Comparison of ENCODE assay signal across 19 cellular contexts in genomic region chr1:89863165-89863835, GRCh38. TPM values are rescaled to one million over a fixed set of nuclear protein-coding genes. Genes with fewer than 3 reads are reported as not detected.
A peak's percentile ranks its signal among the peaks of the same experiment; 100 is the strongest.
DNase-seq lines count a peak whose midpoint lies in the region; ATAC-seq lines count a peak whose summit lies in the region.
"Had no signal": no experiment of that assay in that cellular context is flagged by ENCODE, and none has a peak within 500 bp of the region (broad histone marks: within the 10 kb centered on the region; RNA-seq: fewer than 3 reads in every experiment).

No MANE protein-coding gene starts in this region.

- H3K27me3 Mint-ChIP-seq in activated CD4-positive, alpha-beta T cell treated with anti-CD3 and anti-CD28 coated beads, Interleukin-2, amount 10 ng/mL, durations not matched to agents 7 days and 5 days = no peaks in the 10 kb centered on the region
- H3K27me3 Mint-ChIP-seq in central memory CD8-positive, alpha-beta T cell = no peaks in the 10 kb centered on the region

- intact Hi-C loops in sciatic nerve (cut with DNase I) = no loop called here

- H3K9me3 Mint-ChIP-seq in activated CD4-positive, alpha-beta T cell treated with anti-CD3 and anti-CD28 coated beads, Interleukin-2, amount 10 ng/mL, durations not matched to agents 7 days and 5 days = no peaks in the 10 kb centered on the region
- no peaks in the 10 kb centered on the region for H3K9me3 Mint-ChIP-seq in central memory CD8-positive, alpha-beta T cell

- peak overlapping the region; percentile 26 for H3K4me3 Mint-ChIP-seq in activated CD4-positive, alpha-beta T cell treated with anti-CD3 and anti-CD28 coated beads, Interleukin-2, amount 10 ng/mL, durations not matched to agents 7 days and 5 days
- H3K4me3 Mint-ChIP-seq in central memory CD8-positive, alpha-beta T cell = peak overlapping the region; percentile 25

- H3K36me3 Mint-ChIP-seq in activated CD4-positive, alpha-beta T cell treated with anti-CD3 and anti-CD28 coated beads, Interleukin-2, amount 10 ng/mL, durations not matched to agents 7 days and 5 days (ENCODE audit: low read depth) = peaks cover 64% of the 10 kb centered on the region
- peaks cover 9% of the 10 kb centered on the region for H3K36me3 Mint-ChIP-seq in central memory CD8-positive, alpha-beta T cell (ENCODE audit: insufficient read depth)

- POLR2A ChIA-PET in activated CD4-positive, alpha-beta T cell treated with anti-CD3 and anti-CD28 coated beads, Interleukin-2, amount 10 ng/mL, durations not matched to agents 7 days and 5 days (lab: Charles Lee) = no interaction called here

- peak overlapping the region; percentile 86 for H3K27ac Mint-ChIP-seq in activated CD4-positive, alpha-beta T cell treated with anti-CD3 and anti-CD28 coated beads, Interleukin-2, amount 10 ng/mL, durations not matched to agents 7 days and 5 days
- peak overlapping the region; percentile 4 for H3K27ac Mint-ChIP-seq in central memory CD8-positive, alpha-beta T cell (ENCODE audit: low read depth)

- CTCF ChIA-PET in activated CD4-positive, alpha-beta T cell treated with anti-CD3 and anti-CD28 coated beads, Interleukin-2, amount 10 ng/mL, durations not matched to agents 7 days and 5 days (lab: Charles Lee) = interaction anchor here (0.6 to 1.6 kb wide), 3 partner anchors 20 to 151 kb away, joined by 3 to 5 read pairs (median 4); no protein-coding TSS in a partner anchor

- H3K27ac ChIP-seq in caudate nucleus (ENCODE audit: low read depth, low read length) = no peak overlapping the region
- H3K27ac ChIP-seq: ascending aorta, thyroid gland, VCaP had no signal

- H3K4me1 Mint-ChIP-seq in activated CD4-positive, alpha-beta T cell treated with anti-CD3 and anti-CD28 coated beads, Interleukin-2, amount 10 ng/mL, durations not matched to agents 7 days and 5 days = peaks cover 42% of the 10 kb centered on the region
- peaks cover 27% of the 10 kb centered on the region for H3K4me1 Mint-ChIP-seq in central memory CD8-positive, alpha-beta T cell

- ATAC-seq in central memory CD8-positive, alpha-beta T cell (replicated peaks; ENCODE audit: extremely low read depth, poor library complexity, severe bottlenecking) = no peak
- ATAC-seq in sciatic nerve = peak; percentile 28
- ATAC-seq: K562, SK-N-SH treated with all-trans-retinoic acid at 6 μM for 48 hours had no signal

- DNase-seq in activated CD4-positive, alpha-beta T cell treated with anti-CD3 and anti-CD28 coated beads, Interleukin-2, amount 10 ng/mL, durations not matched to agents 7 days and 5 days = no peak
- no peak for DNase-seq in activated CD4-positive, alpha-beta T cell treated with anti-CD3 and anti-CD28 coated beads, Interleukin-2, amount 50 U/mL, for 48 hours
- DNase-seq in NAMALWA (ENCODE audit: low spot score) (peak; percentile 30), sciatic nerve (ENCODE audit: low spot score) (no peak), caudate nucleus (lab: John Stamatoyannopoulos, UW) (no peak), midbrain (lab: John Stamatoyannopoulos, UW) (no peak), SIG-M5 (lab: John Stamatoyannopoulos, UW) (no peak)
- no peak for DNase-seq in central memory CD8-positive, alpha-beta T cell (ENCODE audit: low spot score in 2 of 2)
- DNase-seq: activated CD8-positive, alpha-beta memory T cell treated with anti-CD3 and anti-CD28 coated beads, Interleukin-2, amount 50 U/mL, for 48 hours; Caco-2; hippocampal formation; NCI-H146; NCI-H524; OCI-M1; thyroid gland had no signal

RNA-seq across cellular contexts. Expression of gene LRRC8D, which starts 42.5 kb away (rescaled TPM):
- total RNA-seq in activated CD4-positive, alpha-beta T cell treated with anti-CD3 and anti-CD28 coated beads, Interleukin-2, amount 10 ng/mL, durations not matched to agents 7 days and 5 days = 10 to 100 TPM; 31.8 to 41.0 TPM
- 24.2 TPM for total RNA-seq in sciatic nerve
